17 cellular contexts compared by ENCODE assay signal in genomic region chrX:101220881-101221280, GRCh38. TPM values are rescaled to one million over a fixed set of nuclear protein-coding genes. Genes with fewer than 3 reads are reported as not detected.
DNase-seq lines count a peak whose midpoint lies in the region; ATAC-seq, FAIRE-seq and TF ChIP-seq lines count a peak whose summit lies in the region.
"Had no signal": no experiment of that assay in that cellular context is flagged by ENCODE, and none has a peak within 500 bp of the region (broad histone marks: within the 10 kb centered on the region; RNA-seq: fewer than 3 reads in every experiment).

No MANE protein-coding gene starts in this region.

- H2AFZ ChIP-seq in astrocyte (ENCODE audit: low read depth, low read length) (no peak overlapping the region), neural cell (ENCODE audit: low read depth, low read length) (peak overlapping the region; percentile 27)

- TF ChIP-seq CTCF in AG04449 (IDR thresholded peaks at IDR 0.05; ENCODE audit: insufficient read depth, low read length, missing control alignments) (no peak), astrocyte (IDR thresholded peaks at IDR 0.05; ENCODE audit: insufficient read depth, low read depth, low read length) (no peak), neural cell (IDR thresholded peaks at IDR 0.05; ENCODE audit: poor library complexity, severe bottlenecking) (no peak)

- H3K9me3 Mint-ChIP-seq in astrocyte (ENCODE audit: unreplicated experiment) = no peaks in the 10 kb centered on the region
- H3K9me3 Mint-ChIP-seq: dendritic cell treated with granulocyte-macrophage colony-stimulating factor and Interleukin-4, amounts not matched to agents 40 ng/mL and 50 ng/mL, for 4 days; naive thymus-derived CD4-positive, alpha-beta T cell had no signal

- no peak for ATAC-seq in GM18858 (IDR thresholded peaks at IDR 0.05; ENCODE audit: unreplicated experiment)
- ATAC-seq in sciatic nerve = no peak
- ATAC-seq: naive thymus-derived CD4-positive, alpha-beta T cell had no signal

- no peak for TF ChIP-seq EP300 in neural cell (conservative IDR thresholded peaks at IDR 0.05; ENCODE audit: poor library complexity, severe bottlenecking)

- H3K4me2 ChIP-seq in astrocyte (ENCODE audit: low read length) = peak overlapping the region; percentile 89
- H3K4me2 ChIP-seq in neural cell (ENCODE audit: low read length) = peak overlapping the region; percentile 44

- peak overlapping the region; percentile 87 for H3K9ac ChIP-seq in astrocyte (ENCODE audit: low read length)
- H3K9ac ChIP-seq in neural cell (ENCODE audit: low read length) = peak overlapping the region; percentile 63

- DNase-seq in AG04449 (ENCODE audit: low read depth, low spot score) (no peak), DMS53 treated with DMSO at 0.1 percent for 48 hours (lab: John Stamatoyannopoulos, UW; ENCODE audit: unreplicated experiment) (peak; percentile 83), astrocyte (ENCODE audit: low read depth) (no peak), sciatic nerve (ENCODE audit: low spot score) (no peak), NCI-H226 (no peak)
- no peak for DNase-seq in activated CD4-positive, CD25-positive, alpha-beta regulatory T cell (lab: John Stamatoyannopoulos, UW)
- DNase-seq: activated CD4-positive, CD25-positive, alpha-beta regulatory T cell treated with anti-CD3 and anti-CD28 coated beads, Interleukin-2, amount 50 U/mL, for 72 hours; activated gamma-delta T cell treated with Interleukin-2 at 50 U/mL for 16 hours; naive thymus-derived CD4-positive, alpha-beta T cell; NCI-H1436 treated with DMSO at 0.1 percent for 48 hours; NCI-H446 treated with DMSO at 0.1 percent for 48 hours; SIG-M5 had no signal

- peaks cover 22% of the 10 kb centered on the region for H3K4me1 ChIP-seq in astrocyte (ENCODE audit: insufficient read depth, low read length)

- no peaks in the 10 kb centered on the region for H3K9me3 ChIP-seq in astrocyte (ENCODE audit: insufficient read depth, low read depth, low read length)
- H3K9me3 ChIP-seq in neural cell (ENCODE audit: low read length) = no peaks in the 10 kb centered on the region

- CTCF ChIA-PET in AG04449 (lab: Yijun Ruan, JAX) = no interaction called here

- H3K4me3 ChIP-seq in AG04449 (ENCODE audit: low read depth, low read length) (peak overlapping the region; percentile 53), astrocyte (ENCODE audit: insufficient read depth, low read depth, low read length) (peak overlapping the region; percentile 57), neural cell (ENCODE audit: low read length) (peak overlapping the region; percentile 59)

- H3K27me3 Mint-ChIP-seq in astrocyte (ENCODE audit: low read depth, unreplicated experiment) = no peaks in the 10 kb centered on the region

- H4K20me1 ChIP-seq in astrocyte (ENCODE audit: insufficient read depth, low read length) (no peaks in the 10 kb centered on the region), neural cell (ENCODE audit: insufficient read depth) (no peaks in the 10 kb centered on the region)

- H3K27ac Mint-ChIP-seq in astrocyte (ENCODE audit: unreplicated experiment) = peak overlapping the region; percentile 18
- H3K27ac Mint-ChIP-seq: dendritic cell treated with granulocyte-macrophage colony-stimulating factor and Interleukin-4, amounts not matched to agents 40 ng/mL and 50 ng/mL, for 4 days had no signal

- FAIRE-seq in astrocyte (lab: Jason Lieb, UNC) = peak; percentile 59

- peaks cover 10% of the 10 kb centered on the region for H3K4me1 Mint-ChIP-seq in astrocyte (ENCODE audit: low read depth, unreplicated experiment)

- H3K27me3 ChIP-seq in astrocyte (ENCODE audit: insufficient read depth, low read length) = no peaks in the 10 kb centered on the region
- no peaks in the 10 kb centered on the region for H3K27me3 ChIP-seq in neural cell (ENCODE audit: insufficient read depth, low read depth, low read length)

- peak overlapping the region; percentile 79 for H3K4me3 Mint-ChIP-seq in astrocyte (ENCODE audit: unreplicated experiment)
- H3K4me3 Mint-ChIP-seq: dendritic cell treated with granulocyte-macrophage colony-stimulating factor and Interleukin-4, amounts not matched to agents 40 ng/mL and 50 ng/mL, for 4 days had no signal

- TF ChIP-seq RAD21 in neural cell (conservative IDR thresholded peaks at IDR 0.05) = no peak

- H3K79me2 ChIP-seq in astrocyte (ENCODE audit: insufficient read depth, low read length) (peaks cover 18% of the 10 kb centered on the region), neural cell (replicated peaks; ENCODE audit: insufficient read depth, low read length) (no peaks in the 10 kb centered on the region)

- POLR2A ChIA-PET in AG04449 (lab: Yijun Ruan, JAX) = interaction anchor here (1.3 kb wide), 1 partner anchor 8 kb away, joined by 5 read pairs; no protein-coding TSS in a partner anchor

- H3K9me2 ChIP-seq in neural cell (ENCODE audit: insufficient read depth, low read length) = no peaks in the 10 kb centered on the region

- no peaks in the 10 kb centered on the region for H3K36me3 Mint-ChIP-seq in astrocyte (ENCODE audit: low read depth, unreplicated experiment)
- H3K36me3 Mint-ChIP-seq: naive thymus-derived CD4-positive, alpha-beta T cell had no signal

- intact Hi-C loops in sciatic nerve (cut with DNase I) = no loop called here

- H3K36me3 ChIP-seq in astrocyte (ENCODE audit: insufficient read depth, low read length) = no peaks in the 10 kb centered on the region
- H3K36me3 ChIP-seq in neural cell (ENCODE audit: insufficient read depth, low read length) = no peaks in the 10 kb centered on the region

- no peak overlapping the region for H3K27ac ChIP-seq in astrocyte (ENCODE audit: low read depth, low read length)
- H3K27ac ChIP-seq in neural cell (ENCODE audit: low read length) = peak overlapping the region; percentile 80

- H3F3A ChIP-seq in neural cell (ENCODE audit: insufficient read depth, low read length, poor library complexity, severe bottlenecking) = no peaks in the 10 kb centered on the region

TF ChIP-seq in neural cell, 6 proteins besides CTCF, POLR2A, EP300 and RAD21:
- TF ChIP-seq MXI1 (conservative IDR thresholded peaks at IDR 0.05; ENCODE audit: poor library complexity, severe bottlenecking) (no peak), POLR2AphosphoS5 (IDR thresholded peaks at IDR 0.05) (no peak), REST (IDR thresholded peaks at IDR 0.05; ENCODE audit: borderline replicate concordance) (no peak), TAF1 (IDR thresholded peaks at IDR 0.05; ENCODE audit: low read depth) (no peak), EZH2 (IDR thresholded peaks at IDR 0.05; ENCODE audit: borderline replicate concordance, insufficient read depth, low read length, poor library complexity, severe bottlenecking) (no peak), SMC3 (conservative IDR thresholded peaks at IDR 0.05; ENCODE audit: poor library complexity) (no peak)

RNA-seq across cellular contexts. Expression of gene DRP2, which starts 1.3 kb away (rescaled TPM):
- 4.2 and 5.4 TPM in 2 replicates for total RNA-seq in astrocyte
- polyA plus RNA-seq in neural cell = 10.0 TPM in 2 replicates
- polyA minus RNA-seq in neural cell = 11.7 and 13.2 TPM in 2 replicates
- total RNA-seq in sciatic nerve = 381 TPM
- total RNA-seq: G401 had no signal
- polyA plus RNA-seq: liver; naive thymus-derived CD4-positive, alpha-beta T cell had no signal

Comparison
In these comparisons a context has a peak if more than half of its experiments do, and no peak if none do; other contexts are left out.
1. RNA of gene DRP2, which starts 1.3 kb away (total RNA-seq): 381 TPM in sciatic nerve (single experiment); 4.2 to 5.4 TPM in astrocyte; every median in the first group is over 10 times any median in the second.
2. Peak in every context shown above with its lines, with median percentiles within 50 percentile points of each other: H3K4me3 ChIP-seq.